19 cellular contexts compared by ENCODE assay signal in the genomic region with DNA sequence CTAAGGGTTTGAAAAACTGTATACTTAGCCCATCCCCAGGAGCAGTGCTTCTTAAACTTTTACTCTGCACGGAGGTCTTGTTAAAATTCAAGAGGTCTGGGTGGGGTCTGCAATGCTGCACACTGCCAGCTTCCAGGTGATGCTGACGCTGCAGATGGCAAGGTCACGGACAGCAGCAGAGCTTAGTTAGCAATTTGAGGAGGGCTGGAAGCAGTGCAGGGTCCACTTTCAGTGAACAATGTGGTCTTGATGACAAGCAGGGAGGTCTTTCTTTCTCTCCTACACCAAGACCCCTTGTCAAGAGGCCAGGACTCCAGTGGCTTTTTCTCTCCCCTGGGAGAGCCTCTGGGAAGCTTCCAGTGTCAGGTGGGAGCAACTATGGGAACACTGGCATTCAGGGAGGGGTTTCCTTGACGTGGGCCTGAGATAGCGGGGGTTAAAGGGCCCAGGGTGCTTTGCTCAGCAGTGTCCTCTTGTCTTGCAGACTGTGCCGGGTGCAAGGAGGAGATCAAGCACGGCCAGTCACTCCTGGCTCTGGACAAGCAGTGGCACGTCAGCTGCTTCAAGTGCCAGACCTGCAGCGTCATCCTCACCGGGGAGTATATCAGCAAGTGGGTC.
DNase-seq lines count a peak whose midpoint lies in the region; ATAC-seq, FAIRE-seq and TF ChIP-seq lines count a peak whose summit lies in the region.
"Had no signal": no experiment of that assay in that cellular context is flagged by ENCODE, and none has a peak within 500 bp of the region (broad histone marks: within the 10 kb centered on the region; RNA-seq: fewer than 3 reads in every experiment).

No MANE protein-coding gene starts in this region.

- peaks cover 10% of the 10 kb centered on the region for H3K4me1 Mint-ChIP-seq in osteocyte (ENCODE audit: unreplicated experiment)
- H3K4me1 Mint-ChIP-seq: H9 had no signal

- H3K27ac ChIP-seq in Peyer's patch (peak overlapping the region in 3 of 4 donors; percentile 11 to 51 (median 46)), right cardiac atrium (ENCODE audit: low read length) (peak overlapping the region; percentile 77), stomach (peak overlapping the region in 3 of 5 donors; percentile 29 to 54 (median 47))

- TF ChIP-seq CTCF in Peyer's patch (IDR thresholded peaks at IDR 0.05) (no peak), bronchial epithelial cell (IDR thresholded peaks at IDR 0.05; ENCODE audit: insufficient read depth, low read length, severe bottlenecking) (no peak), stomach (IDR thresholded peaks at IDR 0.05) (no peak), osteocyte (IDR thresholded peaks at IDR 0.05) (no peak)

- no peak overlapping the region for H3K27ac Mint-ChIP-seq in osteocyte (ENCODE audit: unreplicated experiment)
- H3K27ac Mint-ChIP-seq: activated T-helper 17 cell treated with anti-CD3 and anti-CD28 coated beads, Interleukin-2, amount 50 U/mL, for 72 hours; endodermal cell; H9 had no signal

- no peak for TF ChIP-seq POLR2A in Peyer's patch (IDR thresholded peaks at IDR 0.05)
- TF ChIP-seq POLR2A in stomach (IDR thresholded peaks at IDR 0.05): no peak

- intact Hi-C loops in right cardiac atrium (cut with DNase I) (no loop called here), stomach (cut with DNase I; ENCODE audit: low total_unique reads) (no loop called here)

- no peak overlapping the region for H3K4me3 Mint-ChIP-seq in osteocyte (ENCODE audit: unreplicated experiment)
- H3K4me3 Mint-ChIP-seq: activated T-helper 17 cell treated with anti-CD3 and anti-CD28 coated beads, Interleukin-2, amount 50 U/mL, for 72 hours; endodermal cell; H9 had no signal

- 45% methylated on average over 10 of the region's 10 CpGs for WGBS in right cardiac atrium
- WGBS in stomach, 5 donors: 61 to 83% (median 69%) methylated on average over 7 to 10 of the region's 10 CpGs

- no peaks in the 10 kb centered on the region for H3K27me3 Mint-ChIP-seq in osteocyte (ENCODE audit: unreplicated experiment)

- DNase-seq in Peyer's patch (no peak), bronchial epithelial cell (ENCODE audit: low read depth) (peak; percentile 86), right cardiac atrium (peak; percentile 61 to 79 (median 69)), stomach (no peak), osteocyte (ENCODE audit: extremely low spot score, unreplicated experiment) (no peak)
- no peak for DNase-seq in stimulated activated naive CD4-positive, alpha-beta T cell treated with Interleukin-2 at 50 U/mL for 16 hours (lab: John Stamatoyannopoulos, UW)
- no peak for DNase-seq in activated naive CD4-positive, alpha-beta T cell treated with anti-CD3 and anti-CD28 coated beads, Interleukin-2, amount 50 U/mL, for 16 hours
- DNase-seq: activated CD4-positive, CD25-positive, alpha-beta regulatory T cell treated with anti-CD3 and anti-CD28 coated beads, Interleukin-2, amount 50 U/mL, for 72 hours; BE2C; Calu3; cerebellar nuclear complex; endodermal cell; foreskin melanocyte; H9; NCI-H1105 treated with DMSO at 0.1 percent for 48 hours; NCI-H2107; NCI-H526 treated with DMSO at 0.1 percent for 48 hours; stimulated activated CD4-positive, alpha-beta T cell treated with anti-CD3 and anti-CD28 coated beads, Interleukin-4, amount 100 ng/mL, for 4 hours had no signal

- peak; percentile 33 to 66 for ATAC-seq in right cardiac atrium
- ATAC-seq: activated T-helper 17 cell treated with anti-CD3 and anti-CD28 coated beads, Interleukin-2, amount 50 U/mL, for 72 hours had no signal

- TF ChIP-seq EP300 in stomach (IDR thresholded peaks at IDR 0.05): no peak

- no peaks in the 10 kb centered on the region for H3K9me3 Mint-ChIP-seq in osteocyte (ENCODE audit: unreplicated experiment)
- H3K9me3 Mint-ChIP-seq: activated T-helper 17 cell treated with anti-CD3 and anti-CD28 coated beads, Interleukin-2, amount 50 U/mL, for 72 hours; endodermal cell; H9 had no signal

- H3K27me3 ChIP-seq in Peyer's patch (no peaks in the 10 kb centered on the region), bronchial epithelial cell (ENCODE audit: control insufficient read depth, insufficient read depth, low read length) (no peaks in the 10 kb centered on the region), right cardiac atrium (ENCODE audit: control insufficient read depth, insufficient read depth) (no peaks in the 10 kb centered on the region), stomach (no peaks in the 10 kb centered on the region)
- H3K27me3 ChIP-seq: BE2C had no signal

- H3K36me3 ChIP-seq in Peyer's patch: no peaks in the 10 kb centered on the region
- H3K36me3 ChIP-seq in bronchial epithelial cell (ENCODE audit: control insufficient read depth, insufficient read depth, low read length): no peaks in the 10 kb centered on the region
- peaks cover 0 to 8% (median 3%) of the 10 kb centered on the region in 4 donors for H3K36me3 ChIP-seq in stomach
- H3K36me3 ChIP-seq: BE2C had no signal

- no peak for FAIRE-seq in bronchial epithelial cell (lab: Jason Lieb, UNC)

- H3K4me1 ChIP-seq in Peyer's patch (no peaks in the 10 kb centered on the region), right cardiac atrium (ENCODE audit: control insufficient read depth, insufficient read depth, low read length) (peaks cover 27% of the 10 kb centered on the region), stomach (peaks cover 0 to 10% (median 4%) of the 10 kb centered on the region in 4 donors)
- H3K4me1 ChIP-seq: BE2C had no signal

- H3K4me3 ChIP-seq in Peyer's patch (no peak overlapping the region), bronchial epithelial cell (ENCODE audit: low read depth, low read length) (no peak overlapping the region), right cardiac atrium (ENCODE audit: low read length) (no peak overlapping the region), stomach (no peak overlapping the region)

- H3K36me3 Mint-ChIP-seq in osteocyte (ENCODE audit: unreplicated experiment): no peaks in the 10 kb centered on the region

- H3K9me3 ChIP-seq in Peyer's patch (no peaks in the 10 kb centered on the region), right cardiac atrium (ENCODE audit: control insufficient read depth, low read length) (no peaks in the 10 kb centered on the region), stomach (no peaks in the 10 kb centered on the region)
- H3K9me3 ChIP-seq: BE2C had no signal

Comparison
In these comparisons a context has a peak if more than half of its experiments do, and no peak if none do; other contexts are left out.
1. DNase-seq: peak in bronchial epithelial cell (single experiment) and right cardiac atrium (3 of 3); none in Peyer's patch (0 of 3), stomach (single experiment), stimulated activated naive CD4-positive, alpha-beta T cell treated with Interleukin-2 at 50 U/mL for 16 hours (single experiment), activated naive CD4-positive, alpha-beta T cell treated with anti-CD3 and anti-CD28 coated beads, Interleukin-2, amount 50 U/mL, for 16 hours (single experiment) and osteocyte (single experiment).
2. Peak in every context shown above with its lines, with median percentiles within 50 percentile points of each other: H3K27ac ChIP-seq.